8 cellular contexts compared by ENCODE assay signal in genomic region chr6:155171109-155171746, GRCh38.
A peak's percentile ranks its signal among the peaks of the same experiment; 100 is the strongest.
DNase-seq lines count a peak whose midpoint lies in the region; ATAC-seq and TF ChIP-seq lines count a peak whose summit lies in the region.

No MANE protein-coding gene starts in this region.

- no peaks in the 10 kb centered on the region for H3K27me3 ChIP-seq in rectal smooth muscle tissue (ENCODE audit: control insufficient read depth, insufficient read depth, low read length)

- no peak overlapping the region for H3K9ac ChIP-seq in rectal smooth muscle tissue (ENCODE audit: low read length)

- TF ChIP-seq CTCF in fibroblast of the aortic adventitia (IDR thresholded peaks at IDR 0.05; ENCODE audit: insufficient read depth, low read length): no peak

- H3K4me3 ChIP-seq in fibroblast of the aortic adventitia (ENCODE audit: low read depth, low read length) (peak overlapping the region; percentile 11), rectal smooth muscle tissue (ENCODE audit: low read length) (no peak overlapping the region)

- no peaks in the 10 kb centered on the region for H3K36me3 ChIP-seq in rectal smooth muscle tissue (ENCODE audit: control insufficient read depth, insufficient read depth, low read length)

- peak; percentile 85 for ATAC-seq in GM18517 (IDR thresholded peaks at IDR 0.05; ENCODE audit: unreplicated experiment)
- ATAC-seq in HG02763 (IDR thresholded peaks at IDR 0.05; ENCODE audit: unreplicated experiment): peak; percentile 84
- ATAC-seq in left lobe of liver: no peak

- peaks cover 13% of the 10 kb centered on the region for H3K4me1 ChIP-seq in rectal smooth muscle tissue (ENCODE audit: control insufficient read depth, insufficient read depth, low read length)

- DNase-seq in NCI-H446 (lab: John Stamatoyannopoulos, UW) (peak; percentile 81 to 94), activated T-cell treated with anti-CD3 and anti-CD28 coated beads for 48 hours (ENCODE audit: low read depth) (peak; percentile 75), fibroblast of the aortic adventitia (ENCODE audit: low read depth) (peak; percentile 93), NCI-H1092 (lab: John Stamatoyannopoulos, UW) (no peak), left lobe of liver (ENCODE audit: low spot score) (no peak)

- H3K27ac ChIP-seq in rectal smooth muscle tissue (ENCODE audit: low read depth, low read length): peak overlapping the region; percentile 28

Comparison
In these comparisons a context has a peak if more than half of its experiments do, and no peak if none do; other contexts are left out.
1. DNase-seq: peak in NCI-H446 (2 of 2), activated T-cell treated with anti-CD3 and anti-CD28 coated beads for 48 hours (single experiment) and fibroblast of the aortic adventitia (single experiment); none in NCI-H1092 (single experiment) and left lobe of liver (single experiment).